Comparison of ENCODE assay signal across 2 cellular contexts in genomic region chr1:2447274-2448097, GRCh38.
TF ChIP-seq lines count a peak whose summit lies in the region.

No MANE protein-coding gene starts in this region.

TF ChIP-seq in HEK293, 187 proteins besides CTCF, POLR2A, EP300 and RAD21 (continues in another document):
- peak; percentile 85 for TF ChIP-seq ZIC2 (tag by site-specific recombination; IDR thresholded peaks at IDR 0.05)
- no peak for TF ChIP-seq ZBTB26 (tag by site-specific recombination; optimal IDR thresholded peaks at IDR 0.05)
- peak; percentile 79 for TF ChIP-seq GLIS1 (tag by site-specific recombination; IDR thresholded peaks at IDR 0.05)
- TF ChIP-seq ZFP41 (tag by site-specific recombination; IDR thresholded peaks at IDR 0.05; ENCODE audit: borderline replicate concordance), result no peak
- TF ChIP-seq YY1 (tag by site-specific recombination; IDR thresholded peaks at IDR 0.05), result no peak
- no peak for TF ChIP-seq HOXA7 (CRISPR knock-in tag; IDR thresholded peaks at IDR 0.05; ENCODE audit: borderline replicate concordance)
- TF ChIP-seq PRDM10 (tag by site-specific recombination; IDR thresholded peaks at IDR 0.05), result no peak
- TF ChIP-seq ZNF600 (tag by site-specific recombination; IDR thresholded peaks at IDR 0.05), result peak; percentile 30; the same call in 1 of the 2 replicates
- no peak for TF ChIP-seq ZNF354C (tag by site-specific recombination; IDR thresholded peaks at IDR 0.05; ENCODE audit: borderline replicate concordance, low read depth)
- TF ChIP-seq ZBTB49 (tag by site-specific recombination; IDR thresholded peaks at IDR 0.05; ENCODE audit: low read depth), result no peak
- peak; percentile 83 for TF ChIP-seq ZNF341 (tag by site-specific recombination; IDR thresholded peaks at IDR 0.05; ENCODE audit: low read depth)

TF ChIP-seq in K562, 482 proteins besides CTCF, POLR2A, EP300 and RAD21:
- no peak for TF ChIP-seq CUX1 (CRISPR knock-in tag; IDR thresholded peaks at IDR 0.05)
- TF ChIP-seq RAD51 (IDR thresholded peaks at IDR 0.05; ENCODE audit: borderline replicate concordance, low read depth), result no peak
- no peak for TF ChIP-seq EGR1 (conservative IDR thresholded peaks at IDR 0.05)
- no peak for TF ChIP-seq CREBBP (IDR thresholded peaks at IDR 0.05; ENCODE audit: low read depth, low read length)
